1 cellular context compared by ENCODE assay signal in the genomic region with DNA sequence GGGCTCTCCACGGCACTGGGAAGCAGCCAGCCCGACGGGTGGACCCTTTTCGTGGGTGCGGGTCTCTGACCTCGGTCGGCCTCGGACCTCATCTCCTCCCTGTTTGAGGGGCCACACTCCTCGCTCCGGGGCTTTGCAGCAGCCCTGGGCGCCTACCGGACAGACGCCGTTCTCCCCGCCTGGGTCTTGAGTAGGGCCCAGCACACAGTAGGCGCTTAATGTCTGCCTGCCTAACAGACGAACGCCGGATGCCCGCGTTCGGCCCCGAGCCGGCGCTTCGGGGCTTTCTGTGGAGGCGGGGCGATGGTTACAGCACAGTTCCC.
TF ChIP-seq lines count a peak whose summit lies in the region.

No MANE protein-coding gene starts in this region.

TF ChIP-seq in WTC11, 78 proteins besides CTCF, POLR2A, EP300 and RAD21 (continued from another document):
- TF ChIP-seq, protein P1, sequence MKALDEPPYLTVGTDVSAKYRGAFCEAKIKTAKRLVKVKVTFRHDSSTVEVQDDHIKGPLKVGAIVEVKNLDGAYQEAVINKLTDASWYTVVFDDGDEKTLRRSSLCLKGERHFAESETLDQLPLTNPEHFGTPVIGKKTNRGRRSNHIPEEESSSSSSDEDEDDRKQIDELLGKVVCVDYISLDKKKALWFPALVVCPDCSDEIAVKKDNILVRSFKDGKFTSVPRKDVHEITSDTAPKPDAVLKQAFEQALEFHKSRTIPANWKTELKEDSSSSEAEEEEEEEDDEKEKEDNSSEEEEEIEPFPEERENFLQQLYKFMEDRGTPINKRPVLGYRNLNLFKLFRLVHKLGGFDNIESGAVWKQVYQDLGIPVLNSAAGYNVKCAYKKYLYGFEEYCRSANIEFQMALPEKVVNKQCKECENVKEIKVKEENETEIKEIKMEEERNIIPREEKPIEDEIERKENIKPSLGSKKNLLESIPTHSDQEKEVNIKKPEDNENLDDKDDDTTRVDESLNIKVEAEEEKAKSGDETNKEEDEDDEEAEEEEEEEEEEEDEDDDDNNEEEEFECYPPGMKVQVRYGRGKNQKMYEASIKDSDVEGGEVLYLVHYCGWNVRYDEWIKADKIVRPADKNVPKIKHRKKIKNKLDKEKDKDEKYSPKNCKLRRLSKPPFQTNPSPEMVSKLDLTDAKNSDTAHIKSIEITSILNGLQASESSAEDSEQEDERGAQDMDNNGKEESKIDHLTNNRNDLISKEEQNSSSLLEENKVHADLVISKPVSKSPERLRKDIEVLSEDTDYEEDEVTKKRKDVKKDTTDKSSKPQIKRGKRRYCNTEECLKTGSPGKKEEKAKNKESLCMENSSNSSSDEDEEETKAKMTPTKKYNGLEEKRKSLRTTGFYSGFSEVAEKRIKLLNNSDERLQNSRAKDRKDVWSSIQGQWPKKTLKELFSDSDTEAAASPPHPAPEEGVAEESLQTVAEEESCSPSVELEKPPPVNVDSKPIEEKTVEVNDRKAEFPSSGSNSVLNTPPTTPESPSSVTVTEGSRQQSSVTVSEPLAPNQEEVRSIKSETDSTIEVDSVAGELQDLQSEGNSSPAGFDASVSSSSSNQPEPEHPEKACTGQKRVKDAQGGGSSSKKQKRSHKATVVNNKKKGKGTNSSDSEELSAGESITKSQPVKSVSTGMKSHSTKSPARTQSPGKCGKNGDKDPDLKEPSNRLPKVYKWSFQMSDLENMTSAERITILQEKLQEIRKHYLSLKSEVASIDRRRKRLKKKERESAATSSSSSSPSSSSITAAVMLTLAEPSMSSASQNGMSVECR (CRISPR knock-in tag; IDR thresholded peaks at IDR 0.05; ENCODE audit: borderline replicate concordance) = no peak
